In genomic region chr6:159852877-159853276, GRCh38 we compare ENCODE assay signal across 9 cellular contexts. TPM values are rescaled to one million over a fixed set of nuclear protein-coding genes. Genes with fewer than 3 reads are reported as not detected.
DNase-seq lines count a peak whose midpoint lies in the region; TF ChIP-seq lines count a peak whose summit lies in the region.
"Had no signal": no experiment of that assay in that cellular context is flagged by ENCODE, and none has a peak within 500 bp of the region (broad histone marks: within the 10 kb centered on the region; RNA-seq: fewer than 3 reads in every experiment).

No MANE protein-coding gene starts in this region.

- H3K27ac ChIP-seq in testis, result no peak overlapping the region
- no peak overlapping the region for H3K27ac ChIP-seq in tibial nerve

- TF ChIP-seq EP300 in tibial nerve (IDR thresholded peaks at IDR 0.05), result no peak

- peak; percentile 18 for DNase-seq in activated CD8-positive, alpha-beta memory T cell treated with anti-CD3 and anti-CD28 coated beads, Interleukin-2, amount 50 U/mL, for 48 hours
- no peak for DNase-seq in activated CD8-positive, alpha-beta memory T cell treated with anti-CD3 and anti-CD28 coated beads, Interleukin-2, amount 50 U/mL, for 4 hours
- DNase-seq in NCI-H460 (ENCODE audit: extremely low read depth, low read depth) (peak; percentile 8), epithelial cell of esophagus (ENCODE audit: low read depth) (peak; percentile 39), testis (peak; percentile 31), tibial nerve (ENCODE audit: low spot score in 2 of 2) (no peak), NCI-H187 treated with DMSO at 0.1 percent for 48 hours (lab: John Stamatoyannopoulos, UW) (no peak), NCI-H1930 (lab: John Stamatoyannopoulos, UW) (no peak)

- 50 to 68% methylated on average over 6 of the region's 6 CpGs for WGBS in testis, 2 donors
- 40 to 46% methylated on average over 6 of the region's 6 CpGs for WGBS in tibial nerve, 2 donors

- H3K27me3 ChIP-seq in testis (no peaks in the 10 kb centered on the region), tibial nerve (no peaks in the 10 kb centered on the region)

- TF ChIP-seq POLR2A in testis (IDR thresholded peaks at IDR 0.05) (no peak), tibial nerve (IDR thresholded peaks at IDR 0.05) (no peak)

- H3K9me3 ChIP-seq in testis (no peaks in the 10 kb centered on the region), tibial nerve (peaks cover 0 to 19% (median 0%) of the 10 kb centered on the region in 4 donors)

- intact Hi-C loops in testis (cut with DNase I; ENCODE audit: low total_unique reads), result no loop called here

- no peaks in the 10 kb centered on the region for H3K4me1 ChIP-seq in testis
- H3K4me1 ChIP-seq in tibial nerve, result no peaks in the 10 kb centered on the region

- H3K4me3 ChIP-seq in epithelial cell of esophagus (ENCODE audit: low read length) (no peak overlapping the region), testis (no peak overlapping the region), tibial nerve (no peak overlapping the region)

- TF ChIP-seq CTCF in epithelial cell of esophagus (IDR thresholded peaks at IDR 0.05; ENCODE audit: insufficient read depth, low read depth, low read length, missing control alignments) (peak; percentile 53), testis (IDR thresholded peaks at IDR 0.05) (peak in 1 of 3 experiments; percentile 37), tibial nerve (IDR thresholded peaks at IDR 0.05) (peak in 2 of 5 experiments; percentile 9 to 13)

- H3K36me3 ChIP-seq in testis (ENCODE audit: low read depth, missing control alignments), result no peaks in the 10 kb centered on the region
- no peaks in the 10 kb centered on the region for H3K36me3 ChIP-seq in tibial nerve

RNA-seq across cellular contexts. Expression of gene MAS1, which starts 37.9 kb away (rescaled TPM):
- not detected in 2 replicates for total RNA-seq in NCI-H460 (2014; rRNA removed; shearing (Covaris generic))
- not detected in 2 replicates for polyA plus RNA-seq in NCI-H460 (2014; cell fraction: nucleus; rRNA removed)
- under 1 TPM; 0.19 to 0.39 TPM for total RNA-seq in testis
- polyA plus RNA-seq in testis (ENCODE audit: insufficient read depth, low read depth, low replicate concordance), result 0.16 TPM
- total RNA-seq in tibial nerve, result not detected
- polyA plus RNA-seq: immature natural killer cell had no signal

RNA-seq across cellular contexts. Expression of gene PNLDC1, which starts 52.8 kb away (rescaled TPM):
- total RNA-seq in NCI-H460 (2014; rRNA removed; shearing (Covaris generic)), result not detected in 2 replicates
- polyA plus RNA-seq in NCI-H460 (2014; cell fraction: nucleus; rRNA removed), result not detected in 2 replicates
- total RNA-seq in testis (10 to 100 TPM; 11.4 to 19.9 TPM), tibial nerve (1 to 10 TPM in 1 of 4 donors, not detected in 3; 1.1 TPM)
- 31.6 TPM for polyA plus RNA-seq in testis (ENCODE audit: insufficient read depth, low read depth, low replicate concordance)

Comparison
In these comparisons a context has a peak if more than half of its experiments do, and no peak if none do; other contexts are left out.
1. DNase-seq: peak in activated CD8-positive, alpha-beta memory T cell treated with anti-CD3 and anti-CD28 coated beads, Interleukin-2, amount 50 U/mL, for 48 hours (single experiment), NCI-H460 (single experiment), epithelial cell of esophagus (single experiment) and testis (single experiment); none in activated CD8-positive, alpha-beta memory T cell treated with anti-CD3 and anti-CD28 coated beads, Interleukin-2, amount 50 U/mL, for 4 hours (single experiment), tibial nerve (0 of 2), NCI-H187 treated with DMSO at 0.1 percent for 48 hours (single experiment) and NCI-H1930 (0 of 2).
2. RNA of gene PNLDC1, which starts 52.8 kb away (total RNA-seq): 11.4 to 19.9 TPM in testis; not detected in NCI-H460 and 1.1 TPM in tibial nerve; every median in the first group is over 4 times any median in the second.